ENCODE assay signal across 20 cellular contexts in the genomic region with DNA sequence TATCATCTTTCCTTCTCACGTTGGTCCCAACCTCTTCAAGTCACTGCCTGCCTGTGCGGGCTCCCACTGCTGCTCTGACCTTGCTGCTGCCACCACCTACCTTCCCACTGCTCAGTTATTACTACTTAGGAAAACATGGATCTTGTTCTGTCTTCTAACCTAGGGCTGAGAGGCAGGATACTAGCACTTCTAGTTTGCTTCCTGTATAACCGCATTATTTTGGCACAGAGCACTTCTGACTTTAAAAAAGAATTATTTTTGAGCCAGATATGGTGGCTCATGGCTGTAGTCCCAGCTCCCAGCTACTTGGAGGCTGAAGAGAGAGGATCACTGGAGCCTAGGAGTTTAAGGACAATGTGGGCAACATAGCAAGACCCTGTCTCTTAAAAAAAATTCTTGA.
DNase-seq lines count a peak whose midpoint lies in the region; ATAC-seq, FAIRE-seq and TF ChIP-seq lines count a peak whose summit lies in the region.
"Had no signal": no experiment of that assay in that cellular context is flagged by ENCODE, and none has a peak within 500 bp of the region (broad histone marks: within the 10 kb centered on the region; RNA-seq: fewer than 3 reads in every experiment).

No MANE protein-coding gene starts in this region.

- no peak overlapping the region for H3K9ac ChIP-seq in HepG2 (ENCODE audit: insufficient read depth, low read depth, low read length)

- H3K27me3 ChIP-seq in right lobe of liver (no peaks in the 10 kb centered on the region), HepG2 (ENCODE audit: control insufficient read depth in 1 of 2, insufficient read depth in 2 of 2, low read length in 2 of 2) (no peaks in the 10 kb centered on the region)

- no peaks in the 10 kb centered on the region for H3K79me2 ChIP-seq in HepG2 (ENCODE audit: insufficient read depth, low read length)

- H3K27ac ChIP-seq in right lobe of liver (no peak overlapping the region), HepG2 (ENCODE audit: extremely low read length, insufficient read depth, low read length) (no peak overlapping the region)
- H3K27ac ChIP-seq: C4-2B had no signal

- no peak for TF ChIP-seq EP300 in HepG2 (IDR thresholded peaks at IDR 0.05; ENCODE audit: low read depth in 2 of 2, low read length in 2 of 2)
- TF ChIP-seq EP300 in HepG2 (CRISPR knock-in tag; IDR thresholded peaks at IDR 0.05; ENCODE audit: borderline replicate concordance): no peak

- 65% methylated on average over 3 of the region's 3 CpGs for WGBS in right lobe of liver (ENCODE audit: insufficient coverage, low coverage, low lambda C conversion rate, missing lambda C conversion rate)
- WGBS in HepG2 (ENCODE audit: low lambda C conversion rate): 98% methylated on average over 3 of the region's 3 CpGs

- no TSS peak for BruUV-seq in HepG2 (replicated peaks; lab: Mats Ljungman, UMichigan)

- no peak for TF ChIP-seq RAD21 in HepG2 (CRISPR knock-in tag; IDR thresholded peaks at IDR 0.05)

- no peak for DNase-seq in right lobe of liver
- no peak for DNase-seq in HepG2 (ENCODE audit: low spot score)
- peak; percentile 61 for DNase-seq in dermis blood vessel endothelial cell
- peak; percentile 50 to 52 for DNase-seq in lung microvascular endothelial cell (ENCODE audit: low read depth in 2 of 2)
- DNase-seq: ACHN; AML-193; Caco-2; CD4-positive, alpha-beta T cell; GDM1; GOT3; H7; HFFc6 had no signal

- no peak overlapping the region for H2AFZ ChIP-seq in HepG2 (ENCODE audit: low read length)

- H3K36me3 ChIP-seq in right lobe of liver: peaks cover 0 to 3% (median 0%) of the 10 kb centered on the region in 4 donors
- peaks cover 0 to 9% of the 10 kb centered on the region in 2 experiments; a peak in 1 of 5 replicates for H3K36me3 ChIP-seq in HepG2 (replicated peaks in 1 of 2; ENCODE audit: control insufficient read depth in 1 of 2, insufficient read depth in 2 of 2, low read length in 2 of 2)

- no peak overlapping the region for H3K4me2 ChIP-seq in HepG2 (ENCODE audit: low read depth, low read length)

- H3K4me3 ChIP-seq in right lobe of liver: no peak overlapping the region
- no peak overlapping the region for H3K4me3 ChIP-seq in HepG2 (replicated peaks in 1 of 3; ENCODE audit: insufficient read depth in 1 of 3, low read depth in 2 of 3, low read length in 3 of 3)

- intact Hi-C loops in right lobe of liver (cut with DNase I) (no loop called here), HepG2 (cut with micrococcal nuclease; ENCODE audit: unreplicated experiment) (no loop called here)

- no peak for FAIRE-seq in HepG2 (lab: Jason Lieb, UNC)
- FAIRE-seq: D721Med, GM12892, HTR-8/SVneo had no signal

- no peaks in the 10 kb centered on the region for H4K20me1 ChIP-seq in HepG2 (ENCODE audit: insufficient read depth, low read length)

- H3K9me3 ChIP-seq in right lobe of liver: no peaks in the 10 kb centered on the region
- H3K9me3 ChIP-seq in HepG2 (ENCODE audit: low read length): no peaks in the 10 kb centered on the region
- H3K9me3 ChIP-seq: Caco-2 had no signal

- no peak for TF ChIP-seq CTCF in right lobe of liver (IDR thresholded peaks at IDR 0.05)
- TF ChIP-seq CTCF in HepG2 (CRISPR knock-in tag; IDR thresholded peaks at IDR 0.05): no peak

- TF ChIP-seq POLR2A in right lobe of liver (IDR thresholded peaks at IDR 0.05) (no peak), HepG2 (IDR thresholded peaks at IDR 0.05; ENCODE audit: insufficient read depth in 1 of 2, low read depth in 2 of 2, low read length in 2 of 2) (no peak)

- peak in 3 of 4 donors; percentile 15 to 29 (median 25) for ATAC-seq in right lobe of liver
- no peak for ATAC-seq in HepG2
- no peak for ATAC-seq in activated CD4-positive, CD25-positive, alpha-beta regulatory T cell treated with anti-CD3 and anti-CD28 coated beads, Interleukin-2, amount 50 U/mL, for 24 hours
- ATAC-seq in GM18519 (IDR thresholded peaks at IDR 0.05; ENCODE audit: low FRiP score, unreplicated experiment): no peak
- ATAC-seq in HG03571 (IDR thresholded peaks at IDR 0.05; ENCODE audit: unreplicated experiment): no peak
- ATAC-seq: HCT116 had no signal

- in situ Hi-C loops in HepG2 (cut with HindIII; ENCODE audit: extremely low pct_ligation_motif_present, low pct_unique_long_range_greater_than_20kb): no loop called here

- POLR2A ChIA-PET in HepG2 (lab: Yijun Ruan, JAX): no interaction called here

- H3K4me1 ChIP-seq in right lobe of liver (peaks cover 0 to 9% (median 0%) of the 10 kb centered on the region in 4 donors), HepG2 (ENCODE audit: insufficient read depth, low read length) (no peaks in the 10 kb centered on the region)
- H3K4me1 ChIP-seq: Caco-2 had no signal

- CTCF ChIA-PET in HepG2 (lab: Yijun Ruan, JAX; ENCODE audit: low intra/inter-chr PET ratio, low total read pairs): no interaction called here

TF ChIP-seq in HepG2, 621 proteins besides CTCF, POLR2A, EP300 and RAD21 (continues in another document):
- TF ChIP-seq, protein P1, sequence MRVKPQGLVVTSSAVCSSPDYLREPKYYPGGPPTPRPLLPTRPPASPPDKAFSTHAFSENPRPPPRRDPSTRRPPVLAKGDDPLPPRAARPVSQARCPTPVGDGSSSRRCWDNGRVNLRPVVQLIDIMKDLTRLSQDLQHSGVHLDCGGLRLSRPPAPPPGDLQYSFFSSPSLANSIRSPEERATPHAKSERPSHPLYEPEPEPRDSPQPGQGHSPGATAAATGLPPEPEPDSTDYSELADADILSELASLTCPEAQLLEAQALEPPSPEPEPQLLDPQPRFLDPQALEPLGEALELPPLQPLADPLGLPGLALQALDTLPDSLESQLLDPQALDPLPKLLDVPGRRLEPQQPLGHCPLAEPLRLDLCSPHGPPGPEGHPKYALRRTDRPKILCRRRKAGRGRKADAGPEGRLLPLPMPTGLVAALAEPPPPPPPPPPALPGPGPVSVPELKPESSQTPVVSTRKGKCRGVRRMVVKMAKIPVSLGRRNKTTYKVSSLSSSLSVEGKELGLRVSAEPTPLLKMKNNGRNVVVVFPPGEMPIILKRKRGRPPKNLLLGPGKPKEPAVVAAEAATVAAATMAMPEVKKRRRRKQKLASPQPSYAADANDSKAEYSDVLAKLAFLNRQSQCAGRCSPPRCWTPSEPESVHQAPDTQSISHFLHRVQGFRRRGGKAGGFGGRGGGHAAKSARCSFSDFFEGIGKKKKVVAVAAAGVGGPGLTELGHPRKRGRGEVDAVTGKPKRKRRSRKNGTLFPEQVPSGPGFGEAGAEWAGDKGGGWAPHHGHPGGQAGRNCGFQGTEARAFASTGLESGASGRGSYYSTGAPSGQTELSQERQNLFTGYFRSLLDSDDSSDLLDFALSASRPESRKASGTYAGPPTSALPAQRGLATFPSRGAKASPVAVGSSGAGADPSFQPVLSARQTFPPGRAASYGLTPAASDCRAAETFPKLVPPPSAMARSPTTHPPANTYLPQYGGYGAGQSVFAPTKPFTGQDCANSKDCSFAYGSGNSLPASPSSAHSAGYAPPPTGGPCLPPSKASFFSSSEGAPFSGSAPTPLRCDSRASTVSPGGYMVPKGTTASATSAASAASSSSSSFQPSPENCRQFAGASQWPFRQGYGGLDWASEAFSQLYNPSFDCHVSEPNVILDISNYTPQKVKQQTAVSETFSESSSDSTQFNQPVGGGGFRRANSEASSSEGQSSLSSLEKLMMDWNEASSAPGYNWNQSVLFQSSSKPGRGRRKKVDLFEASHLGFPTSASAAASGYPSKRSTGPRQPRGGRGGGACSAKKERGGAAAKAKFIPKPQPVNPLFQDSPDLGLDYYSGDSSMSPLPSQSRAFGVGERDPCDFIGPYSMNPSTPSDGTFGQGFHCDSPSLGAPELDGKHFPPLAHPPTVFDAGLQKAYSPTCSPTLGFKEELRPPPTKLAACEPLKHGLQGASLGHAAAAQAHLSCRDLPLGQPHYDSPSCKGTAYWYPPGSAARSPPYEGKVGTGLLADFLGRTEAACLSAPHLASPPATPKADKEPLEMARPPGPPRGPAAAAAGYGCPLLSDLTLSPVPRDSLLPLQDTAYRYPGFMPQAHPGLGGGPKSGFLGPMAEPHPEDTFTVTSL (CRISPR knock-in tag; IDR thresholded peaks at IDR 0.05; ENCODE audit: borderline replicate concordance): no peak
- TF ChIP-seq ZNF850 (CRISPR knock-in tag; conservative IDR thresholded peaks at IDR 0.05) (no peak), KLF6 (CRISPR knock-in tag; IDR thresholded peaks at IDR 0.05) (no peak), ZNF563 (CRISPR knock-in tag; IDR thresholded peaks at IDR 0.05) (no peak), NR3C1 (CRISPR knock-in tag; IDR thresholded peaks at IDR 0.05) (no peak), FLYWCH1 (CRISPR knock-in tag; IDR thresholded peaks at IDR 0.05) (no peak), ZNF180 (CRISPR knock-in tag; IDR thresholded peaks at IDR 0.05; ENCODE audit: borderline replicate concordance, low read depth) (no peak)
- TF ChIP-seq, protein P2, sequence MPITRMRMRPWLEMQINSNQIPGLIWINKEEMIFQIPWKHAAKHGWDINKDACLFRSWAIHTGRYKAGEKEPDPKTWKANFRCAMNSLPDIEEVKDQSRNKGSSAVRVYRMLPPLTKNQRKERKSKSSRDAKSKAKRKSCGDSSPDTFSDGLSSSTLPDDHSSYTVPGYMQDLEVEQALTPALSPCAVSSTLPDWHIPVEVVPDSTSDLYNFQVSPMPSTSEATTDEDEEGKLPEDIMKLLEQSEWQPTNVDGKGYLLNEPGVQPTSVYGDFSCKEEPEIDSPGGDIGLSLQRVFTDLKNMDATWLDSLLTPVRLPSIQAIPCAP (CRISPR knock-in tag; IDR thresholded peaks at IDR 0.05; ENCODE audit: low read depth): no peak
- TF ChIP-seq, protein P3, sequence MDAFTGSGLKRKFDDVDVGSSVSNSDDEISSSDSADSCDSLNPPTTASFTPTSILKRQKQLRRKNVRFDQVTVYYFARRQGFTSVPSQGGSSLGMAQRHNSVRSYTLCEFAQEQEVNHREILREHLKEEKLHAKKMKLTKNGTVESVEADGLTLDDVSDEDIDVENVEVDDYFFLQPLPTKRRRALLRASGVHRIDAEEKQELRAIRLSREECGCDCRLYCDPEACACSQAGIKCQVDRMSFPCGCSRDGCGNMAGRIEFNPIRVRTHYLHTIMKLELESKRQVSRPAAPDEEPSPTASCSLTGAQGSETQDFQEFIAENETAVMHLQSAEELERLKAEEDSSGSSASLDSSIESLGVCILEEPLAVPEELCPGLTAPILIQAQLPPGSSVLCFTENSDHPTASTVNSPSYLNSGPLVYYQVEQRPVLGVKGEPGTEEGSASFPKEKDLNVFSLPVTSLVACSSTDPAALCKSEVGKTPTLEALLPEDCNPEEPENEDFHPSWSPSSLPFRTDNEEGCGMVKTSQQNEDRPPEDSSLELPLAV (CRISPR knock-in tag; conservative IDR thresholded peaks at IDR 0.05; ENCODE audit: low read depth): no peak

Comparison
In these comparisons a context has a peak if more than half of its experiments do, and no peak if none do; other contexts are left out.
1. ATAC-seq: peak in right lobe of liver (3 of 4); none in HepG2 (single experiment), activated CD4-positive, CD25-positive, alpha-beta regulatory T cell treated with anti-CD3 and anti-CD28 coated beads, Interleukin-2, amount 50 U/mL, for 24 hours (0 of 2), GM18519 (single experiment) and HG03571 (single experiment).
2. DNase-seq: peak in dermis blood vessel endothelial cell (single experiment) and lung microvascular endothelial cell (2 of 2); none in right lobe of liver (0 of 3) and HepG2 (single experiment).